In genomic region chr12:51269174-51270066, GRCh38 we compare ENCODE assay signal across 8 cellular contexts. TPM values are rescaled to one million over a fixed set of nuclear protein-coding genes. Genes with fewer than 3 reads are reported as not detected.
DNase-seq lines count a peak whose midpoint lies in the region; ATAC-seq, FAIRE-seq and TF ChIP-seq lines count a peak whose summit lies in the region.

No MANE protein-coding gene starts in this region.

- H3K27me3 Mint-ChIP-seq in T-helper 2 cell treated with Interferon-gamma antibody and Interleukin-4, amounts not matched to agents 5 μg/mL and 100 μg/mL, for 36 hours (ENCODE audit: low read depth): peaks cover 38% of the 10 kb centered on the region

- H3K27ac ChIP-seq in A549 (peak overlapping the region; percentile 81 to 92), brain microvascular endothelial cell (peak overlapping the region; percentile 7), keratinocyte (ENCODE audit: control insufficient read depth, insufficient read depth, low read length) (peak overlapping the region; percentile 42)

- peaks cover 2% of the 10 kb centered on the region for H3K9me1 ChIP-seq in keratinocyte (ENCODE audit: control insufficient read depth, extremely low read depth, insufficient read depth, low read length)

- CTCF ChIA-PET in A549 (lab: Yijun Ruan, JAX): interaction anchor here (0.6 to 10.2 kb wide), 18 partner anchors 8 to 92 kb away, joined by 3 to 270 read pairs (median 4); no protein-coding TSS in a partner anchor

- H3K36me3 Mint-ChIP-seq in T-helper 2 cell treated with Interferon-gamma antibody and Interleukin-4, amounts not matched to agents 5 μg/mL and 100 μg/mL, for 36 hours (ENCODE audit: low read depth): no peaks in the 10 kb centered on the region

- peak overlapping the region; percentile 94 for H3K9ac ChIP-seq in keratinocyte (ENCODE audit: control insufficient read depth, extremely low read depth, insufficient read depth, low read length)

- peak; percentile 76 to 77 for DNase-seq in A549 (ENCODE audit: low read depth in 1 of 2, low spot score in 1 of 2)
- DNase-seq in T-helper 2 cell treated with Interferon-gamma antibody and Interleukin-4, amounts not matched to agents 5 μg/mL and 100 μg/mL, for 36 hours (ENCODE audit: low spot score): peak; percentile 24
- no peak for DNase-seq in brain microvascular endothelial cell
- no peak for DNase-seq in keratinocyte (ENCODE audit: low read depth, low spot score)
- DNase-seq in stimulated activated CD4-positive, alpha-beta T cell treated with anti-CD3 and anti-CD28 coated beads, Interleukin-2, amount 100 ng/mL, for 48 hours: peak; percentile 42 to 56
- DNase-seq in SKM-1 treated with dmso at 0.1 percent for 144 hours (lab: John Stamatoyannopoulos, UW; ENCODE audit: unreplicated experiment): no peak

- H3K4me2 ChIP-seq in A549 (peak overlapping the region; percentile 81), keratinocyte (ENCODE audit: control insufficient read depth, extremely low read depth, insufficient read depth, low read depth, low read length) (peak overlapping the region; percentile 97)

- ATAC-seq in A549 (peak; percentile 86 to 89), GM19023 (IDR thresholded peaks at IDR 0.05; ENCODE audit: unreplicated experiment) (peak; percentile 60), HG03520 (IDR thresholded peaks at IDR 0.05; ENCODE audit: unreplicated experiment) (peak; percentile 38)

- H3K36me3 ChIP-seq in brain microvascular endothelial cell (replicated peaks): no peaks in the 10 kb centered on the region
- peaks cover 0 to 4% of the 10 kb centered on the region in 2 experiments for H3K36me3 ChIP-seq in keratinocyte (ENCODE audit: control insufficient read depth in 2 of 2, extremely low read depth in 1 of 2, insufficient read depth in 2 of 2, low read length in 2 of 2)

- H3K4me1 Mint-ChIP-seq in T-helper 2 cell treated with Interferon-gamma antibody and Interleukin-4, amounts not matched to agents 5 μg/mL and 100 μg/mL, for 36 hours (ENCODE audit: low read depth): peaks cover 22% of the 10 kb centered on the region

- no peak; the same call in 1 of the 2 replicates for TF ChIP-seq POLR2A in A549 (IDR thresholded peaks at IDR 0.05; ENCODE audit: low read length)

- H3K79me2 ChIP-seq in keratinocyte (ENCODE audit: control insufficient read depth, insufficient read depth, low read length): peaks cover 21% of the 10 kb centered on the region

- peak overlapping the region; percentile 73 for H3K4me3 Mint-ChIP-seq in T-helper 2 cell treated with Interferon-gamma antibody and Interleukin-4, amounts not matched to agents 5 μg/mL and 100 μg/mL, for 36 hours

- peaks cover 8% of the 10 kb centered on the region for H3K4me1 ChIP-seq in A549
- H3K4me1 ChIP-seq in keratinocyte (ENCODE audit: control insufficient read depth, extremely low read depth, insufficient read depth, low read length): peaks cover 22% of the 10 kb centered on the region

- WGBS in A549 (ENCODE audit: missing lambda C conversion rate): 42% methylated on average over 14 of the region's 59 CpGs

- POLR2A ChIA-PET in A549 (lab: Yijun Ruan, JAX): interaction anchor here (1.5 to 3.1 kb wide), 4 partner anchors 31 to 87 kb away, joined by 4 to 41 read pairs (median 16); partner anchors contain the start of gene DAZAP2

- no peak overlapping the region for H3K27ac Mint-ChIP-seq in T-helper 2 cell treated with Interferon-gamma antibody and Interleukin-4, amounts not matched to agents 5 μg/mL and 100 μg/mL, for 36 hours

- in situ Hi-C loops in brain microvascular endothelial cell (cut with HindIII; ENCODE audit: low pct_ligation_motif_present, low sequenced_read_pairs): no loop called here

- dilution Hi-C loops in keratinocyte (cut with MboI; ENCODE audit: extremely low pct_ligation_motif_present, low sequenced_read_pairs): no loop called here

- TF ChIP-seq RAD21 in A549 (conservative IDR thresholded peaks at IDR 0.05 in 1 of 2, IDR thresholded peaks at IDR 0.05 in 1 of 2): peak; percentile 94

- H4K20me1 ChIP-seq in keratinocyte (ENCODE audit: control insufficient read depth, extremely low read depth, insufficient read depth, low read length): no peaks in the 10 kb centered on the region

- H2AFZ ChIP-seq in keratinocyte (ENCODE audit: control insufficient read depth, low read length): peak overlapping the region; percentile 35

- H3K4me3 ChIP-seq in A549 (peak overlapping the region; percentile 68), brain microvascular endothelial cell (ENCODE audit: low read depth, low read length) (peak overlapping the region; percentile 75), keratinocyte (ENCODE audit: control insufficient read depth in 2 of 3, extremely low read depth in 1 of 3, insufficient read depth in 2 of 3, low read depth in 1 of 3, low read length in 3 of 3) (peak overlapping the region; percentile 62 to 90 (median 74))

- H3K9me3 Mint-ChIP-seq in T-helper 2 cell treated with Interferon-gamma antibody and Interleukin-4, amounts not matched to agents 5 μg/mL and 100 μg/mL, for 36 hours: no peaks in the 10 kb centered on the region

- TF ChIP-seq EP300 in A549 (IDR thresholded peaks at IDR 0.05): no peak

- no peaks in the 10 kb centered on the region for H3K9me3 ChIP-seq in A549
- no peaks in the 10 kb centered on the region for H3K9me3 ChIP-seq in keratinocyte (ENCODE audit: control insufficient read depth, low read depth, low read length)

- no peak for FAIRE-seq in A549 (lab: Jason Lieb, UNC)
- FAIRE-seq in keratinocyte (lab: Jason Lieb, UNC): no peak

- H3K27me3 ChIP-seq in brain microvascular endothelial cell (replicated peaks): no peaks in the 10 kb centered on the region
- no peaks in the 10 kb centered on the region for H3K27me3 ChIP-seq in keratinocyte (ENCODE audit: control insufficient read depth, extremely low read depth, insufficient read depth, low read length)

- peak; percentile 77 for TF ChIP-seq CTCF in A549 (IDR thresholded peaks at IDR 0.05)
- TF ChIP-seq CTCF in brain microvascular endothelial cell (IDR thresholded peaks at IDR 0.05; ENCODE audit: low read depth, low read length, missing control alignments): peak; percentile 24
- TF ChIP-seq CTCF in keratinocyte (optimal IDR thresholded peaks at IDR 0.05 in 1 of 3, IDR thresholded peaks at IDR 0.05 in 1 of 3, conservative IDR thresholded peaks at IDR 0.05 in 1 of 3; ENCODE audit: extremely low read depth in 1 of 3, insufficient read depth in 2 of 3, low read length in 3 of 3): peak; percentile 43 to 73 (median 51)

RNA-seq across cellular contexts. Expression of gene SMAGP, which starts 0.8 kb away (rescaled TPM):
- polyA plus RNA-seq in A549 (2011; rRNA removed) (27.2 and 38.3 TPM in 2 replicates), A549 (2017; fragmentation: RNase III; extraction: RNeasy Plus Mini Kit Qiagen cat#74134 plus additional on column Dnase treatment) (14.8 to 16.4 TPM (median 15.5 TPM) in 3 replicates), keratinocyte (42.9 to 63.3 TPM (median 52.1 TPM) in 3 replicates)
- 15.1 and 16.5 TPM in 2 replicates for polyA plus RNA-seq in A549 (2012; cell fraction: cytosol; rRNA removed)
- polyA plus RNA-seq in A549 (2012; cell fraction: nucleus; rRNA removed): 5.3 and 9.7 TPM in 2 replicates
- polyA minus RNA-seq in A549 (2011; rRNA and poly(A)+ RNA removed): 20.3 and 22.3 TPM in 2 replicates
- polyA plus RNA-seq in keratinocyte (2011; ENCODE audit: low read depth): 19.0 TPM
- 62.2 and 69.4 TPM in 2 replicates for polyA plus RNA-seq in keratinocyte (2011; cell fraction: cytosol; rRNA removed)
- polyA plus RNA-seq in keratinocyte (2011; cell fraction: nucleus; rRNA removed): 47.6 and 53.1 TPM in 2 replicates
- 36.6 and 45.5 TPM in 2 replicates for polyA plus RNA-seq in keratinocyte (2012; ENCODE audit: low replicate concordance)
- 29.1 to 66.6 TPM (median 34.8 TPM) in 3 replicates for polyA minus RNA-seq in keratinocyte
- polyA minus RNA-seq in keratinocyte (2011; cell fraction: cytosol; rRNA and poly(A)+ RNA removed): 26.3 TPM
- polyA minus RNA-seq in keratinocyte (2011; cell fraction: nucleus; rRNA and poly(A)+ RNA removed): 7.5 and 15.5 TPM in 2 replicates

RNA-seq across cellular contexts. Expression of gene DAZAP2, which starts 30.8 kb away (rescaled TPM):
- polyA plus RNA-seq in A549 (2011; rRNA removed): 375 and 459 TPM in 2 replicates
- 562 and 808 TPM in 2 replicates for polyA plus RNA-seq in A549 (2012; cell fraction: cytosol; rRNA removed)
- polyA plus RNA-seq in A549 (2012; cell fraction: nucleus; rRNA removed): 357 and 411 TPM in 2 replicates
- 290 to 304 TPM (median 292 TPM) in 3 replicates for polyA plus RNA-seq in A549 (2017; fragmentation: RNase III; extraction: RNeasy Plus Mini Kit Qiagen cat#74134 plus additional on column Dnase treatment)
- polyA minus RNA-seq in A549 (2011; rRNA and poly(A)+ RNA removed): 415 and 549 TPM in 2 replicates
- 199 to 239 TPM (median 232 TPM) in 3 replicates for polyA plus RNA-seq in keratinocyte
- 46.6 TPM for polyA plus RNA-seq in keratinocyte (2011; ENCODE audit: low read depth)
- 200 TPM in 2 replicates for polyA plus RNA-seq in keratinocyte (2011; cell fraction: cytosol; rRNA removed)
- polyA plus RNA-seq in keratinocyte (2011; cell fraction: nucleus; rRNA removed): 123 and 139 TPM in 2 replicates
- polyA plus RNA-seq in keratinocyte (2012; ENCODE audit: low replicate concordance): 142 and 183 TPM in 2 replicates
- 220 to 398 TPM (median 296 TPM) in 3 replicates for polyA minus RNA-seq in keratinocyte
- 102 TPM for polyA minus RNA-seq in keratinocyte (2011; cell fraction: cytosol; rRNA and poly(A)+ RNA removed)
- 40.1 and 49.1 TPM in 2 replicates for polyA minus RNA-seq in keratinocyte (2011; cell fraction: nucleus; rRNA and poly(A)+ RNA removed)

RNA-seq across cellular contexts. Expression of gene POU6F1, which starts 51.6 kb away (rescaled TPM):
- polyA plus RNA-seq in A549 (2011; rRNA removed) (1.3 and 1.7 TPM in 2 replicates), A549 (2017; fragmentation: RNase III; extraction: RNeasy Plus Mini Kit Qiagen cat#74134 plus additional on column Dnase treatment) (0.58 to 0.92 TPM (median 0.77 TPM) in 3 replicates), keratinocyte (0.29 to 0.45 TPM (median 0.42 TPM) in 3 replicates)
- polyA plus RNA-seq in A549 (2012; cell fraction: cytosol; rRNA removed): 1.3 TPM in 2 replicates
- polyA plus RNA-seq in A549 (2012; cell fraction: nucleus; rRNA removed): 3.5 and 4.2 TPM in 2 replicates
- 2.9 and 4.3 TPM in 2 replicates for polyA minus RNA-seq in A549 (2011; rRNA and poly(A)+ RNA removed)
- 0.32 TPM for polyA plus RNA-seq in keratinocyte (2011; ENCODE audit: low read depth)
- 0.23 and 0.55 TPM in 2 replicates for polyA plus RNA-seq in keratinocyte (2011; cell fraction: cytosol; rRNA removed)
- 1.6 and 1.9 TPM in 2 replicates for polyA plus RNA-seq in keratinocyte (2011; cell fraction: nucleus; rRNA removed)
- polyA plus RNA-seq in keratinocyte (2012; ENCODE audit: low replicate concordance): 0.49 and 1.8 TPM in 2 replicates
- 0.13 to 0.98 TPM (median 0.16 TPM) in 3 replicates for polyA minus RNA-seq in keratinocyte
- 3.1 TPM for polyA minus RNA-seq in keratinocyte (2011; cell fraction: cytosol; rRNA and poly(A)+ RNA removed)
- 0.95 and 1.7 TPM in 2 replicates for polyA minus RNA-seq in keratinocyte (2011; cell fraction: nucleus; rRNA and poly(A)+ RNA removed)

RNA-seq across cellular contexts. Expression of gene BIN2, which starts 54.6 kb away (rescaled TPM):
- polyA plus RNA-seq in A549 (2011; rRNA removed): 0.52 and 0.57 TPM in 2 replicates
- polyA plus RNA-seq in A549 (2012; cell fraction: cytosol; rRNA removed): 0.15 and 0.16 TPM in 2 replicates
- polyA plus RNA-seq in A549 (2012; cell fraction: nucleus; rRNA removed): 0.06 and 0.15 TPM in 2 replicates
- 0.05 to 0.08 TPM in 2 of 3 replicates, not detected in the other for polyA plus RNA-seq in A549 (2017; fragmentation: RNase III; extraction: RNeasy Plus Mini Kit Qiagen cat#74134 plus additional on column Dnase treatment)
- polyA minus RNA-seq in A549 (2011; rRNA and poly(A)+ RNA removed): 0.21 and 0.63 TPM in 2 replicates
- 0.04 TPM in 1 of 3 replicates, not detected in the others for polyA plus RNA-seq in keratinocyte
- polyA plus RNA-seq in keratinocyte (2011; ENCODE audit: low read depth): not detected
- polyA plus RNA-seq in keratinocyte (2011; cell fraction: cytosol; rRNA removed): not detected in 2 replicates
- polyA plus RNA-seq in keratinocyte (2011; cell fraction: nucleus; rRNA removed): 0.11 TPM in 1 of 2 replicates, not detected in the other
- polyA plus RNA-seq in keratinocyte (2012; ENCODE audit: low replicate concordance): not detected in 2 replicates
- polyA minus RNA-seq in keratinocyte: not detected in 3 replicates
- polyA minus RNA-seq in keratinocyte (2011; cell fraction: cytosol; rRNA and poly(A)+ RNA removed): not detected
- not detected in 2 replicates for polyA minus RNA-seq in keratinocyte (2011; cell fraction: nucleus; rRNA and poly(A)+ RNA removed)

Comparison
In these comparisons a context has a peak if more than half of its experiments do, and no peak if none do; other contexts are left out.
1. DNase-seq: peak in A549 (2 of 2), T-helper 2 cell treated with Interferon-gamma antibody and Interleukin-4, amounts not matched to agents 5 μg/mL and 100 μg/mL, for 36 hours (single experiment) and stimulated activated CD4-positive, alpha-beta T cell treated with anti-CD3 and anti-CD28 coated beads, Interleukin-2, amount 100 ng/mL, for 48 hours (2 of 2); none in brain microvascular endothelial cell (single experiment), keratinocyte (single experiment) and SKM-1 treated with dmso at 0.1 percent for 144 hours (single experiment).
2. H3K27ac ChIP-seq: peak in every context shown above with its lines; median percentile 86 in A549; 42 in keratinocyte; 7 in brain microvascular endothelial cell.
3. CTCF ChIP-seq: peak in every context shown above with its lines; median percentile 77 in A549; 51 in keratinocyte; 24 in brain microvascular endothelial cell.
4. Peak in every context shown above with its lines, with median percentiles within 50 percentile points of each other: ATAC-seq and H3K4me3 ChIP-seq.